Comparison of ENCODE assay signal across 11 cellular contexts in genomic region chr11:4059424-4059823, GRCh38.
"Had no signal": no experiment of that assay in that cellular context is flagged by ENCODE, and none has a peak within 500 bp of the region (broad histone marks: within the 10 kb centered on the region; RNA-seq: fewer than 3 reads in every experiment).

No MANE protein-coding gene starts in this region.

- H3K27ac ChIP-seq: upper lobe of left lung had no signal

- ATAC-seq: activated CD4-positive, CD25-positive, alpha-beta regulatory T cell treated with anti-CD3 and anti-CD28 coated beads, Interleukin-2, amount 50 U/mL, for 24 hours; activated CD8-positive, alpha-beta memory T cell treated with anti-CD3 and anti-CD28 coated beads, Interleukin-2, amount 10 ng/mL, durations not matched to agents 7 days and 5 days; left ventricle myocardium superior had no signal

- H3K4me3 Mint-ChIP-seq: activated CD8-positive, alpha-beta memory T cell treated with anti-CD3 and anti-CD28 coated beads, Interleukin-2, amount 10 ng/mL, durations not matched to agents 7 days and 5 days; T-helper 2 cell treated with Interferon-gamma antibody and Interleukin-4, amounts not matched to agents 5 μg/mL and 100 μg/mL, for 36 hours had no signal

- H2AFZ ChIP-seq: hepatocyte had no signal

- H3K27me3 Mint-ChIP-seq: activated CD8-positive, alpha-beta memory T cell treated with anti-CD3 and anti-CD28 coated beads, Interleukin-2, amount 10 ng/mL, durations not matched to agents 7 days and 5 days had no signal

- H3K27ac Mint-ChIP-seq: activated CD8-positive, alpha-beta memory T cell treated with anti-CD3 and anti-CD28 coated beads, Interleukin-2, amount 10 ng/mL, durations not matched to agents 7 days and 5 days; T-helper 2 cell treated with Interferon-gamma antibody and Interleukin-4, amounts not matched to agents 5 μg/mL and 100 μg/mL, for 36 hours had no signal

- H3K4me2 ChIP-seq: hepatocyte had no signal

- H3K79me2 ChIP-seq: hepatocyte had no signal

- FAIRE-seq: endometrium had no signal

- H3K4me3 ChIP-seq: hepatocyte, upper lobe of left lung had no signal

- H3K9me3 ChIP-seq: upper lobe of left lung had no signal

- H3K27me3 ChIP-seq: hepatocyte, upper lobe of left lung had no signal

- H3K9me3 Mint-ChIP-seq: T-helper 2 cell treated with Interferon-gamma antibody and Interleukin-4, amounts not matched to agents 5 μg/mL and 100 μg/mL, for 36 hours had no signal

- DNase-seq: activated CD8-positive, alpha-beta memory T cell treated with anti-CD3 and anti-CD28 coated beads, Interleukin-2, amount 10 ng/mL, durations not matched to agents 7 days and 5 days; activated gamma-delta T cell treated with Interleukin-2 at 50 U/mL for 16 hours; activated T-cell treated with anti-CD3 and anti-CD28 coated beads, Interleukin-2, amount 50 U/mL, for 48 hours; left ventricle myocardium superior; stimulated activated CD4-positive, alpha-beta T cell treated with anti-CD3 and anti-CD28 coated beads, Interleukin-2, amount 100 ng/mL, for 48 hours; stimulated activated naive CD4-positive, alpha-beta T cell treated with Interleukin-2 at 50 U/mL for 16 hours; upper lobe of left lung had no signal
